In the genomic region with DNA sequence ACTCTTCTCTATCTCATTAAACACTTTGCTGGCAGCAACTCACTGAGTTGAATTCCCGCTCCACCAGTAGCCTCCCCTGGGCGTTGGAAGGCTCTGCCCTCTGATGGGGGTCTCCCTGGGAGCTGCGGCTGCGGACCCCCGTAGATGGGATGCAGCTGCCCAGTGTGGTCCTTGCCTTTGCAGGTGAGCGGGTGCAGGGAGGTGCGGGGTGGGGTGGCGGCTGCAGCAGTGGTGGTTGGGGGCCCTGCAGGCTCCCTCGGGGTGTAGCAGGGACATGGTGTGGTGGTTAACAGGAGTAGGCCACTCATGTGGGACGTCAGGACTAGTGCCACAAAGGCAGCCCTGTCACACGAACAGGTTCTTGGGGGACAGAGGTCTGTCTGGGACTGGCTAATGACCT, we compare ENCODE assay signal across 19 cellular contexts. TPM values are rescaled to one million over a fixed set of nuclear protein-coding genes. Genes with fewer than 3 reads are reported as not detected.
DNase-seq lines count a peak whose midpoint lies in the region; ATAC-seq, FAIRE-seq and TF ChIP-seq lines count a peak whose summit lies in the region.
"Had no signal": no experiment of that assay in that cellular context is flagged by ENCODE, and none has a peak within 500 bp of the region (broad histone marks: within the 10 kb centered on the region; RNA-seq: fewer than 3 reads in every experiment).

No MANE protein-coding gene starts in this region.

- H3K4me3 Mint-ChIP-seq in stimulated activated naive CD8-positive, alpha-beta T cell treated with anti-CD3 and anti-CD28 coated beads, Interleukin-15, Interleukin-2, amounts not matched to agents 100 ng/mL and 50 ng/mL, for 24 hours: peak overlapping the region; percentile 49
- no peak overlapping the region for H3K4me3 Mint-ChIP-seq in activated CD4-positive, alpha-beta memory T cell treated with anti-CD3 and anti-CD28 coated beads, Interleukin-2, amount 10 ng/mL, durations not matched to agents 7 days and 5 days

- no peaks in the 10 kb centered on the region for H3K9me3 Mint-ChIP-seq in stimulated activated naive CD8-positive, alpha-beta T cell treated with anti-CD3 and anti-CD28 coated beads, Interleukin-15, Interleukin-2, amounts not matched to agents 100 ng/mL and 50 ng/mL, for 24 hours
- H3K9me3 Mint-ChIP-seq in activated CD4-positive, alpha-beta memory T cell treated with anti-CD3 and anti-CD28 coated beads, Interleukin-2, amount 10 ng/mL, durations not matched to agents 7 days and 5 days: no peaks in the 10 kb centered on the region

- peaks cover 16 to 99% (median 51%) of the 10 kb centered on the region in 3 donors for H3K4me1 ChIP-seq in gastroesophageal sphincter

- TF ChIP-seq CTCF in gastroesophageal sphincter (IDR thresholded peaks at IDR 0.05): no peak

- TF ChIP-seq EP300 in gastroesophageal sphincter (IDR thresholded peaks at IDR 0.05): no peak

- H3K36me3 ChIP-seq in gastroesophageal sphincter: peaks cover 0 to 9% of the 10 kb centered on the region in 2 donors
- H3K36me3 ChIP-seq: vagina had no signal

- H3K36me3 Mint-ChIP-seq in stimulated activated naive CD8-positive, alpha-beta T cell treated with anti-CD3 and anti-CD28 coated beads, Interleukin-15, Interleukin-2, amounts not matched to agents 100 ng/mL and 50 ng/mL, for 24 hours (ENCODE audit: low read depth): peaks cover 24% of the 10 kb centered on the region
- H3K36me3 Mint-ChIP-seq in activated CD4-positive, alpha-beta memory T cell treated with anti-CD3 and anti-CD28 coated beads, Interleukin-2, amount 10 ng/mL, durations not matched to agents 7 days and 5 days (ENCODE audit: low read depth): peaks cover under 1% of the 10 kb centered on the region

- CTCF ChIA-PET in activated CD4-positive, alpha-beta memory T cell treated with anti-CD3 and anti-CD28 coated beads, Interleukin-2, amount 10 ng/mL, durations not matched to agents 7 days and 5 days (lab: Charles Lee): interaction anchor here (0.5 to 1.6 kb wide), 4 partner anchors 13 to 391 kb away, joined by 3 to 9 read pairs (median 5); no protein-coding TSS in a partner anchor

- FAIRE-seq in GM19239 (lab: Jason Lieb, UNC): no peak
- FAIRE-seq: D721Med had no signal

- no peaks in the 10 kb centered on the region for H3K27me3 Mint-ChIP-seq in stimulated activated naive CD8-positive, alpha-beta T cell treated with anti-CD3 and anti-CD28 coated beads, Interleukin-15, Interleukin-2, amounts not matched to agents 100 ng/mL and 50 ng/mL, for 24 hours
- no peaks in the 10 kb centered on the region for H3K27me3 Mint-ChIP-seq in activated CD4-positive, alpha-beta memory T cell treated with anti-CD3 and anti-CD28 coated beads, Interleukin-2, amount 10 ng/mL, durations not matched to agents 7 days and 5 days

- ATAC-seq in stimulated activated naive CD8-positive, alpha-beta T cell treated with anti-CD3 and anti-CD28 coated beads, Interleukin-15, Interleukin-2, amounts not matched to agents 100 U/mL and 50 U/mL, for 24 hours: no peak
- ATAC-seq in gastroesophageal sphincter: no peak
- ATAC-seq: left lung, Right ventricle myocardium inferior had no signal

- peak overlapping the region in 3 of 4 donors; percentile 44 to 53 (median 49) for H3K27ac ChIP-seq in gastroesophageal sphincter
- H3K27ac ChIP-seq: left lung, neutrophil, vagina, VCaP had no signal

- no peak for DNase-seq in stimulated activated naive CD8-positive, alpha-beta T cell treated with anti-CD3 and anti-CD28 coated beads, Interleukin-15, Interleukin-2, amounts not matched to agents 100 U/mL and 50 U/mL, for 24 hours
- no peak for DNase-seq in activated CD4-positive, alpha-beta memory T cell treated with anti-CD3 and anti-CD28 coated beads, Interleukin-2, amount 10 ng/mL, durations not matched to agents 7 days and 5 days
- DNase-seq in cortex of kidney (lab: John Stamatoyannopoulos, UW) (no peak), superior temporal gyrus (ENCODE audit: extremely low spot score) (no peak), GM19239 (ENCODE audit: insufficient read length, low spot score) (no peak)
- DNase-seq: AML-193; Karpas-422; left lung; NCI-H1092; NCI-H2081; retina; stimulated activated CD4-positive, alpha-beta T cell treated with anti-CD3 and anti-CD28 coated beads, Interleukin-15, amount 100 ng/mL, for 24 hours had no signal

- POLR2A ChIA-PET in activated CD4-positive, alpha-beta memory T cell treated with anti-CD3 and anti-CD28 coated beads, Interleukin-2, amount 10 ng/mL, durations not matched to agents 7 days and 5 days (lab: Charles Lee): interaction anchor here (0.6 to 3.2 kb wide), 3 partner anchors 13 to 25 kb away, joined by 3 to 11 read pairs (median 4); no protein-coding TSS in a partner anchor

- no peak overlapping the region for H3K4me3 ChIP-seq in gastroesophageal sphincter
- H3K4me3 ChIP-seq: left lung, vagina had no signal

- WGBS in gastroesophageal sphincter (ENCODE audit: low coverage in 1 of 2), 2 donors: 80 to 100% methylated on average over 1 of the region's 11 CpGs

- H3K4me1 Mint-ChIP-seq in stimulated activated naive CD8-positive, alpha-beta T cell treated with anti-CD3 and anti-CD28 coated beads, Interleukin-15, Interleukin-2, amounts not matched to agents 100 ng/mL and 50 ng/mL, for 24 hours (ENCODE audit: low read depth): peaks cover 95% of the 10 kb centered on the region
- H3K4me1 Mint-ChIP-seq in activated CD4-positive, alpha-beta memory T cell treated with anti-CD3 and anti-CD28 coated beads, Interleukin-2, amount 10 ng/mL, durations not matched to agents 7 days and 5 days: peaks cover 76% of the 10 kb centered on the region

- TF ChIP-seq POLR2A in gastroesophageal sphincter (IDR thresholded peaks at IDR 0.05): no peak

- peak overlapping the region; percentile 91 for H3K27ac Mint-ChIP-seq in stimulated activated naive CD8-positive, alpha-beta T cell treated with anti-CD3 and anti-CD28 coated beads, Interleukin-15, Interleukin-2, amounts not matched to agents 100 ng/mL and 50 ng/mL, for 24 hours
- peak overlapping the region; percentile 36 for H3K27ac Mint-ChIP-seq in activated CD4-positive, alpha-beta memory T cell treated with anti-CD3 and anti-CD28 coated beads, Interleukin-2, amount 10 ng/mL, durations not matched to agents 7 days and 5 days

- no peaks in the 10 kb centered on the region for H3K9me3 ChIP-seq in gastroesophageal sphincter
- H3K9me3 ChIP-seq: left lung, neutrophil, vagina had no signal

- no peaks in the 10 kb centered on the region for H3K27me3 ChIP-seq in gastroesophageal sphincter
- H3K27me3 ChIP-seq: left lung, neutrophil, vagina had no signal

RNA-seq across cellular contexts. Expression of a gene that starts 42.0 kb away (rescaled TPM):
- total RNA-seq in activated CD4-positive, alpha-beta memory T cell treated with anti-CD3 and anti-CD28 coated beads, Interleukin-2, amount 10 ng/mL, durations not matched to agents 7 days and 5 days: 10 to 100 TPM; 18.7 to 19.1 TPM
- 100 to 1,000 TPM in 3 of 4 donors, 10 to 100 TPM in 1; 95.3 to 160 (median 134) TPM for total RNA-seq in gastroesophageal sphincter

Comparison
In these comparisons a context has a peak if more than half of its experiments do, and no peak if none do; other contexts are left out.
1. RNA of a gene that starts 42.0 kb away (total RNA-seq): 95.3 to 160 TPM in gastroesophageal sphincter; 18.7 to 19.1 TPM in activated CD4-positive, alpha-beta memory T cell treated with anti-CD3 and anti-CD28 coated beads, Interleukin-2, amount 10 ng/mL, durations not matched to agents 7 days and 5 days; every median in the first group is over 4 times any median in the second.